ENCODE assay signal across 17 cellular contexts in the genomic region with DNA sequence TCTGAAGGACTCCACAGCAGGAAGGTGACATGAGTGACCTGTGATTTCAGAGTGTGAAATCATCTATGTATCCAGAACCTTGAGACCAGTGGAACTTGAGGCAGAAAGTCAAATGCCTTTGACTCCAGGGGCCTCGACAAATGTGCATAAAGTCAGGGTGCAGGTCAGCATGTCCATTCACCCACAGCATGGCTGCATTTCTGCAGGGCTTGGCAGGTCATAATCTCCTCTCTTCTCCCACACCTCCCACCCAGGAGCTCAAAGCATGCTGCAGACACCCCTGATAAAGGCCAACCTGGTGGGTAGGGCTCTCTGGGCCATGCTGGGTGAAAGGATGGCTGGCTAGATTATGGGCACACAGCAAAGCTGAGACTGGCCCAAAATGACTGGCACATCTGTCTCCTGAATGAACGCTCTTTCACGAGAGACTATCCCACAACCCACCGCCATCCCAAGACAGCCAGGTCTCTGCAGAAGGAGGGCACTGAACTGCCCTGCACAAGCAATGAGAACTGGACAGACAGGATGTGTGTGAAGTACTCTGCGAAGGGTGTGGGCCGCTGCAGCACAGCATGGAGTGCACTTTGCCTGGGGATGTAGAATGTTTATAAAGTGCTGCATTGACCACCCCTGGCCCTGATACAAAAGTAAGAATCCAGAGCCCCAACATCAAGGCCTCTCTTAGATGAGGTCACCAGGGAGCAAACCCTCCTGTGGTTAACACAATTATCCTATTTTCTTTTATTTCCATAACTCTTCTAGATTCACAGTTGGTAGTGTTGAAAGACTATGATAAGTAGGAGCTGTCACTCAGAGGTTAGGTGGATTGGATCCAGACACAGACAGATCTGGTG.
"Had no signal": no experiment of that assay in that cellular context is flagged by ENCODE, and none has a peak within 500 bp of the region (broad histone marks: within the 10 kb centered on the region; RNA-seq: fewer than 3 reads in every experiment).

No MANE protein-coding gene starts in this region.

- H3K36me3 ChIP-seq: colonic mucosa, esophagus muscularis mucosa, gastroesophageal sphincter, neutrophil, tibial nerve had no signal

- H3K27me3 ChIP-seq: colonic mucosa, esophagus muscularis mucosa, gastroesophageal sphincter, neutrophil, testis, tibial nerve had no signal

- H3K9me3 ChIP-seq: colonic mucosa, esophagus muscularis mucosa, neutrophil, testis had no signal

- H3K4me3 ChIP-seq: colonic mucosa, esophagus muscularis mucosa, gastroesophageal sphincter, testis, tibial nerve had no signal

- H3K4me1 ChIP-seq: colonic mucosa, gastroesophageal sphincter, testis had no signal

- H3K27ac ChIP-seq: colonic mucosa, esophagus muscularis mucosa, gastroesophageal sphincter, neutrophil, testis, tibial nerve had no signal

- DNase-seq: colonic mucosa; effector CD8-positive, alpha-beta T cell; foreskin fibroblast; glutamatergic neuron; left ventricle myocardium superior; naive thymus-derived CD4-positive, alpha-beta T cell; nephron progenitor cell; posterior cingulate gyrus; stimulated activated CD4-positive, alpha-beta T cell treated with anti-CD3 and anti-CD28 coated beads, Interleukin-2, amount 100 ng/mL, for 24 hours; stimulated activated CD4-positive, alpha-beta T cell treated with anti-CD3 and anti-CD28 coated beads, Interleukin-4, amount 100 ng/mL, for 4 hours; stimulated activated naive B cell treated with anti-CD40 and anti-IgM and Interleukin-4, amounts not matched to agents 10 μg/mL and 1 μg/mL and 100 μg/mL, for 72 hours; stimulated activated naive CD8-positive, alpha-beta T cell treated with anti-CD3 and anti-CD28 coated beads, Interleukin-15, amount 100 ng/mL, for 72 hours; testis had no signal
